Comparison of ENCODE assay signal across 29 cellular contexts in the genomic region with DNA sequence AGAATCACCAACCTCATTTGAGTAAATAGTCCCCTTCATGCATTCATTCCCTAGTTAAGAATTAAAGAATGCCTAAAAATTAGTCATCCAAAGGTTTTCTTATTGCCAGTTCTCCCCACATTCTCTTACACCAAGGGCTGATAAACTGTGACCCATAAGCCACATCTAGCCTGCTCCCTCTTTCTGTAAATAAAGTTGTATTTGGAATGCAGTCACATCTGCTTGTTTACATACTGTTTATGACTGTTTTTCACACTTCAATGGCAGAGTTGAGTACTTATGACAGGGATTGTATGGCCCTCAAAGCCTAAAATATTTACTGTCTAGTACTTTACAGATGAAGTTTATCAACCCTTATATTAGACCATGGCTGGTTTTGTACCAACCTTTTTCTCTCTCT.
"Had no signal": no experiment of that assay in that cellular context is flagged by ENCODE, and none has a peak within 500 bp of the region (broad histone marks: within the 10 kb centered on the region; RNA-seq: fewer than 3 reads in every experiment).

No MANE protein-coding gene starts in this region.

- H3K4me3 ChIP-seq: ascending aorta, coronary artery, dorsolateral prefrontal cortex, esophagus muscularis mucosa had no signal

- H3K27ac ChIP-seq: ascending aorta, coronary artery, dorsolateral prefrontal cortex, esophagus muscularis mucosa, VCaP had no signal

- H3K27me3 Mint-ChIP-seq: dendritic cell treated with granulocyte-macrophage colony-stimulating factor and Interleukin-4, amounts not matched to agents 40 ng/mL and 50 ng/mL, for 4 days had no signal

- H3K27ac Mint-ChIP-seq: activated CD4-positive, alpha-beta memory T cell treated with anti-CD3 and anti-CD28 coated beads, Interleukin-2, amount 10 ng/mL, durations not matched to agents 7 days and 5 days; activated CD4-positive, alpha-beta T cell treated with anti-CD3 and anti-CD28 coated beads, Interleukin-2, amount 10 ng/mL, durations not matched to agents 7 days and 5 days; activated naive CD4-positive, alpha-beta T cell treated with anti-CD3 and anti-CD28 coated beads, Interleukin-2, amount 10 ng/mL, durations not matched to agents 7 days and 5 days; activated naive CD4-positive, alpha-beta T cell treated with anti-CD3 and anti-CD28 coated beads, Interleukin-2, amount 50 U/mL, for 72 hours; activated naive CD8-positive, alpha-beta T cell treated with anti-CD3 and anti-CD28 coated beads, Interleukin-2, amount 10 ng/mL, durations not matched to agents 7 days and 5 days; activated T-cell treated with anti-CD3 and anti-CD28 coated beads, Interleukin-2, amount 50 U/mL, for 24 hours; activated T-cell treated with anti-CD3 and anti-CD28 coated beads, Interleukin-2, amount 50 U/mL, for 72 hours; brain; dendritic cell treated with granulocyte-macrophage colony-stimulating factor and Interleukin-4, amounts not matched to agents 40 ng/mL and 50 ng/mL, for 4 days; endodermal cell; WTC11 had no signal

- H3K4me1 ChIP-seq: ascending aorta, esophagus muscularis mucosa had no signal

- H3K4me3 Mint-ChIP-seq: activated CD4-positive, alpha-beta memory T cell treated with anti-CD3 and anti-CD28 coated beads, Interleukin-2, amount 10 ng/mL, durations not matched to agents 7 days and 5 days; activated CD4-positive, alpha-beta T cell treated with anti-CD3 and anti-CD28 coated beads, Interleukin-2, amount 10 ng/mL, durations not matched to agents 7 days and 5 days; activated naive CD4-positive, alpha-beta T cell treated with anti-CD3 and anti-CD28 coated beads, Interleukin-2, amount 10 ng/mL, durations not matched to agents 7 days and 5 days; activated naive CD8-positive, alpha-beta T cell treated with anti-CD3 and anti-CD28 coated beads, Interleukin-2, amount 10 ng/mL, durations not matched to agents 7 days and 5 days; activated T-cell treated with anti-CD3 and anti-CD28 coated beads, Interleukin-2, amount 50 U/mL, for 24 hours; activated T-cell treated with anti-CD3 and anti-CD28 coated beads, Interleukin-2, amount 50 U/mL, for 72 hours; brain; central memory CD8-positive, alpha-beta T cell; dendritic cell treated with granulocyte-macrophage colony-stimulating factor and Interleukin-4, amounts not matched to agents 40 ng/mL and 50 ng/mL, for 4 days; endodermal cell; WTC11 had no signal

- DNase-seq: activated CD4-positive, alpha-beta memory T cell treated with anti-CD3 and anti-CD28 coated beads, Interleukin-2, amount 10 ng/mL, durations not matched to agents 7 days and 5 days; activated CD4-positive, alpha-beta T cell treated with anti-CD3 and anti-CD28 coated beads for 1 hour; activated CD4-positive, alpha-beta T cell treated with anti-CD3 and anti-CD28 coated beads for 4 hours; activated CD4-positive, alpha-beta T cell treated with anti-CD3 and anti-CD28 coated beads, Interleukin-2, amount 10 ng/mL, durations not matched to agents 7 days and 5 days; activated CD4-positive, alpha-beta T cell treated with anti-CD3 and anti-CD28 coated beads, Interleukin-2, amount 50 U/mL, for 4 hours; activated CD8-positive, alpha-beta memory T cell treated with anti-CD3 and anti-CD28 coated beads, Interleukin-2, amount 50 U/mL, for 48 hours; activated gamma-delta T cell; activated naive CD4-positive, alpha-beta T cell; activated naive CD4-positive, alpha-beta T cell treated with anti-CD3 and anti-CD28 coated beads, Interleukin-2, amount 10 ng/mL, durations not matched to agents 7 days and 5 days; activated naive CD8-positive, alpha-beta T cell treated with anti-CD3 and anti-CD28 coated beads, Interleukin-2, amount 10 ng/mL, durations not matched to agents 7 days and 5 days; activated T-cell treated with anti-CD3 and anti-CD28 coated beads for 4 hours; activated T-cell treated with anti-CD3 and anti-CD28 coated beads, Interleukin-2, amount 50 U/mL, for 24 hours; activated T-cell treated with anti-CD3 and anti-CD28 coated beads, Interleukin-2, amount 50 U/mL, for 72 hours; dorsolateral prefrontal cortex; effector memory CD4-positive, alpha-beta T cell; endodermal cell; erythroblast; foreskin fibroblast; head of caudate nucleus; T-helper 2 cell had no signal

- H3K4me1 Mint-ChIP-seq: activated CD4-positive, alpha-beta memory T cell treated with anti-CD3 and anti-CD28 coated beads, Interleukin-2, amount 10 ng/mL, durations not matched to agents 7 days and 5 days; activated CD4-positive, alpha-beta T cell treated with anti-CD3 and anti-CD28 coated beads, Interleukin-2, amount 10 ng/mL, durations not matched to agents 7 days and 5 days; activated naive CD4-positive, alpha-beta T cell treated with anti-CD3 and anti-CD28 coated beads, Interleukin-2, amount 10 ng/mL, durations not matched to agents 7 days and 5 days; activated naive CD8-positive, alpha-beta T cell treated with anti-CD3 and anti-CD28 coated beads, Interleukin-2, amount 10 ng/mL, durations not matched to agents 7 days and 5 days; brain; central memory CD8-positive, alpha-beta T cell; endodermal cell had no signal

- H3K36me3 ChIP-seq: ascending aorta, esophagus muscularis mucosa had no signal

- H3K36me3 Mint-ChIP-seq: brain had no signal

- H3K27me3 ChIP-seq: ascending aorta, dorsolateral prefrontal cortex, esophagus muscularis mucosa had no signal

- ATAC-seq: activated naive CD4-positive, alpha-beta T cell treated with anti-CD3 and anti-CD28 coated beads, Interleukin-2, amount 50 U/mL, for 72 hours; activated T-cell treated with anti-CD3 and anti-CD28 coated beads, Interleukin-2, amount 50 U/mL, for 72 hours; WTC11 had no signal
